ENCODE assay signal across 18 cellular contexts in the genomic region with DNA sequence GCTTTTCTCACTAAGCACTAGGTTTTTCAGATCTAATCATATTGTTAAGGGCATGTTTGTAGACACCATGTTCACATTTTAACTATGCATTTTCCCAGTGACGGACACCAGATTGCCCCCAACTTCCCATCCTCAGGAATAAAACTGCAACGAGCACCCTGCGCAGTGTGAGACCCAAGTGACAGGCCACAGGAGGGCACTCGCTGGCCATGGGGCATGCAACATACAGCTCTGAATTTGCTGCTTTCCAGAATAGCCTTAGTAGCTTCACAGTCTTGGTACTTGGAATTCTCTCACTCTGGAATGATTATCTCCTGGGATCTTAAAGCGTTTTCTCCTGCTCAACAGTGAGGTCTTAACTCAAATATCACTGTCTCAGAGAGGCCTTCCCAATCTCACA. TPM values are rescaled to one million over a fixed set of nuclear protein-coding genes. Genes with fewer than 3 reads are reported as not detected.
DNase-seq lines count a peak whose midpoint lies in the region; ATAC-seq, FAIRE-seq and TF ChIP-seq lines count a peak whose summit lies in the region.
"Had no signal": no experiment of that assay in that cellular context is flagged by ENCODE, and none has a peak within 500 bp of the region (broad histone marks: within the 10 kb centered on the region; RNA-seq: fewer than 3 reads in every experiment).

No MANE protein-coding gene starts in this region.

- peaks cover 15% of the 10 kb centered on the region for H3K36me3 ChIP-seq in PC-3 (ENCODE audit: low read depth, low read length)

- no peak for FAIRE-seq in A549 (lab: Jason Lieb, UNC)
- FAIRE-seq: A204.1, H54 had no signal

- no peak overlapping the region for H3K9ac ChIP-seq in PC-3 (ENCODE audit: low read length)

- no peak for TF ChIP-seq POLR2A in A549 (IDR thresholded peaks at IDR 0.05; ENCODE audit: low read length)

- no peak overlapping the region for H2AFZ ChIP-seq in PC-3 (ENCODE audit: low read length)

- H3K4me3 ChIP-seq in A549 (no peak overlapping the region), PC-3 (ENCODE audit: low read length) (no peak overlapping the region), fibroblast of the aortic adventitia (ENCODE audit: low read depth, low read length) (no peak overlapping the region)

- H3K4me1 ChIP-seq in A549 (peaks cover 55% of the 10 kb centered on the region), PC-3 (ENCODE audit: insufficient read depth, low read length) (peaks cover 54% of the 10 kb centered on the region)

- no peaks in the 10 kb centered on the region for H3F3A ChIP-seq in PC-3 (ENCODE audit: low read length, unreplicated experiment)

- peaks cover 51 to 56% of the 10 kb centered on the region in 2 donors for H3K4me1 Mint-ChIP-seq in natural killer cell

- peaks cover 41% of the 10 kb centered on the region for H3K79me2 ChIP-seq in PC-3 (ENCODE audit: low read length)

- ATAC-seq in A549 = peak; percentile 89 to 90
- no peak for ATAC-seq in PC-3
- no peak for ATAC-seq in HG03196 (IDR thresholded peaks at IDR 0.05; ENCODE audit: unreplicated experiment)
- ATAC-seq in HG03378 (IDR thresholded peaks at IDR 0.05; ENCODE audit: unreplicated experiment) = no peak
- no peak for ATAC-seq in natural killer cell

- H3K4me2 ChIP-seq in A549 (peak overlapping the region; percentile 67), PC-3 (ENCODE audit: low read length) (no peak overlapping the region)

- H3K9me2 ChIP-seq in PC-3 (replicated peaks; ENCODE audit: low read length) = no peaks in the 10 kb centered on the region

- no peak overlapping the region for H3K27ac Mint-ChIP-seq in natural killer cell

- H3K9me3 ChIP-seq in A549 (no peaks in the 10 kb centered on the region), PC-3 (ENCODE audit: low read length) (no peaks in the 10 kb centered on the region)

- no peaks in the 10 kb centered on the region for H3K36me3 Mint-ChIP-seq in natural killer cell

- H3K27me3 Mint-ChIP-seq in natural killer cell (ENCODE audit: low read depth in 2 of 2) = no peaks in the 10 kb centered on the region

- no peaks in the 10 kb centered on the region for H4K20me1 ChIP-seq in PC-3 (ENCODE audit: low read length)

- intact Hi-C loops in PC-3 (cut with micrococcal nuclease) (loop anchor here (2.0 kb wide), 1 partner anchor 23 kb away; no protein-coding TSS in a partner anchor), natural killer cell (cut with micrococcal nuclease) (loop anchor here (2.0 kb wide), 1 partner anchor 435 kb away; no protein-coding TSS in a partner anchor)

- peak; percentile 84 for TF ChIP-seq CTCF in A549 (IDR thresholded peaks at IDR 0.05)
- 0 out of 2 replicates have a peak, but pooled peaks have one; percentile 31 for TF ChIP-seq CTCF in PC-3 (conservative IDR thresholded peaks at IDR 0.05; ENCODE audit: low read depth, low read length)
- TF ChIP-seq CTCF in fibroblast of the aortic adventitia (IDR thresholded peaks at IDR 0.05; ENCODE audit: insufficient read depth, low read length) = peak; percentile 12
- TF ChIP-seq CTCF in natural killer cell (IDR thresholded peaks at IDR 0.05) = no peak

- peak; percentile 90 to 97 for TF ChIP-seq RAD21 in A549 (conservative IDR thresholded peaks at IDR 0.05 in 1 of 2, IDR thresholded peaks at IDR 0.05 in 1 of 2)

- H3K27ac ChIP-seq in A549 (peak overlapping the region; percentile 90 to 92), PC-3 (ENCODE audit: low read length) (no peak overlapping the region)

- no TSS peak for BruUV-seq in PC-3 (replicated peaks; lab: Mats Ljungman, UMichigan)

- DNase-seq in A549 (ENCODE audit: low read depth in 1 of 2, low spot score in 1 of 2) (peak; percentile 59 to 81), ELR (ENCODE audit: low read depth) (peak; percentile 26), PC-3 (no peak), fibroblast of the aortic adventitia (ENCODE audit: low read depth) (no peak), natural killer cell (no peak)
- DNase-seq in stimulated activated naive CD4-positive, alpha-beta T cell treated with Interleukin-2 at 50 U/mL for 16 hours (lab: John Stamatoyannopoulos, UW) = no peak
- DNase-seq: DND-41; KG1; MM.1S; NCI-H1105; NCI-H187; NCI-H69; NK-92 treated with Interleukin-12 subunit alpha and Interleukin-12 subunit beta, amount 100 ng/mL, for 24 hours; OCI-M1 had no signal

- no peaks in the 10 kb centered on the region for H3K9me3 Mint-ChIP-seq in natural killer cell

- CTCF ChIA-PET in A549 (lab: Yijun Ruan, JAX) (interaction anchor here (0.6 to 6.3 kb wide), 46 partner anchors 9 to 412 kb away, joined by 3 to 80 read pairs (median 4); a partner anchor contains a TSS), PC-3 (lab: Charles Lee) (interaction anchor here (1.0 kb wide), 1 partner anchor 60 kb away, joined by 4 read pairs; no protein-coding TSS in a partner anchor)

- H3K4me3 Mint-ChIP-seq in natural killer cell = no peak overlapping the region

- H3K27me3 ChIP-seq in PC-3 (ENCODE audit: low read length) = no peaks in the 10 kb centered on the region

- 39% methylated on average over 5 of the region's 5 CpGs for WGBS in A549 (ENCODE audit: missing lambda C conversion rate)

- no peak for TF ChIP-seq EP300 in A549 (IDR thresholded peaks at IDR 0.05)

- POLR2A ChIA-PET in A549 (lab: Yijun Ruan, JAX) (interaction anchor here (1.1 to 2.6 kb wide), 3 partner anchors 8 to 79 kb away, joined by 5 to 18 read pairs (median 13); a partner anchor contains a TSS), PC-3 (lab: Charles Lee; ENCODE audit: unreplicated experiment) (no interaction called here)

TF ChIP-seq in A549, 52 proteins besides CTCF, POLR2A, EP300 and RAD21:
- TF ChIP-seq RARB (CRISPR knock-in tag; IDR thresholded peaks at IDR 0.05) (no peak), ZFP36 (IDR thresholded peaks at IDR 0.05; ENCODE audit: borderline replicate concordance, partially characterized antibody) (no peak), CBX8 (IDR thresholded peaks at IDR 0.05) (no peak), FOXS1 (CRISPR knock-in tag; IDR thresholded peaks at IDR 0.05) (no peak), HDAC2 (IDR thresholded peaks at IDR 0.05) (no peak), SMC3 (IDR thresholded peaks at IDR 0.05) (peak; percentile 84)
- TF ChIP-seq, protein P1, sequence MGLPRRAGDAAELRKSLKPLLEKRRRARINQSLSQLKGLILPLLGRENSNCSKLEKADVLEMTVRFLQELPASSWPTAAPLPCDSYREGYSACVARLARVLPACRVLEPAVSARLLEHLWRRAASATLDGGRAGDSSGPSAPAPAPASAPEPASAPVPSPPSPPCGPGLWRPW (IDR thresholded peaks at IDR 0.05) = no peak
- TF ChIP-seq, protein P2, sequence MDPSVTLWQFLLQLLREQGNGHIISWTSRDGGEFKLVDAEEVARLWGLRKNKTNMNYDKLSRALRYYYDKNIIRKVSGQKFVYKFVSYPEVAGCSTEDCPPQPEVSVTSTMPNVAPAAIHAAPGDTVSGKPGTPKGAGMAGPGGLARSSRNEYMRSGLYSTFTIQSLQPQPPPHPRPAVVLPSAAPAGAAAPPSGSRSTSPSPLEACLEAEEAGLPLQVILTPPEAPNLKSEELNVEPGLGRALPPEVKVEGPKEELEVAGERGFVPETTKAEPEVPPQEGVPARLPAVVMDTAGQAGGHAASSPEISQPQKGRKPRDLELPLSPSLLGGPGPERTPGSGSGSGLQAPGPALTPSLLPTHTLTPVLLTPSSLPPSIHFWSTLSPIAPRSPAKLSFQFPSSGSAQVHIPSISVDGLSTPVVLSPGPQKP (IDR thresholded peaks at IDR 0.05; ENCODE audit: low read depth, low read length) = no peak
- TF ChIP-seq, protein P3, sequence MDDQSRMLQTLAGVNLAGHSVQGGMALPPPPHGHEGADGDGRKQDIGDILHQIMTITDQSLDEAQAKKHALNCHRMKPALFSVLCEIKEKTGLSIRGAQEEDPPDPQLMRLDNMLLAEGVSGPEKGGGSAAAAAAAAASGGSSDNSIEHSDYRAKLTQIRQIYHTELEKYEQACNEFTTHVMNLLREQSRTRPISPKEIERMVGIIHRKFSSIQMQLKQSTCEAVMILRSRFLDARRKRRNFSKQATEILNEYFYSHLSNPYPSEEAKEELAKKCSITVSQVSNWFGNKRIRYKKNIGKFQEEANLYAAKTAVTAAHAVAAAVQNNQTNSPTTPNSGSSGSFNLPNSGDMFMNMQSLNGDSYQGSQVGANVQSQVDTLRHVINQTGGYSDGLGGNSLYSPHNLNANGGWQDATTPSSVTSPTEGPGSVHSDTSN (IDR thresholded peaks at IDR 0.05) = no peak
- TF ChIP-seq, protein P4, sequence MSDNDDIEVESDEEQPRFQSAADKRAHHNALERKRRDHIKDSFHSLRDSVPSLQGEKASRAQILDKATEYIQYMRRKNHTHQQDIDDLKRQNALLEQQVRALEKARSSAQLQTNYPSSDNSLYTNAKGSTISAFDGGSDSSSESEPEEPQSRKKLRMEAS (IDR thresholded peaks at IDR 0.05) = peak; percentile 42; the same call in 1 of the 2 replicates
TF ChIP-seq in A549: peak in this region for 2.

RNA-seq across cellular contexts. Expression of a gene that starts 1.0 kb away (rescaled TPM):
- polyA plus RNA-seq in A549 (2011; rRNA removed) (118 and 144 TPM in 2 replicates), A549 (2017; fragmentation: RNase III; extraction: RNeasy Plus Mini Kit Qiagen cat#74134 plus additional on column Dnase treatment) (81.6 to 87.3 TPM (median 83.8 TPM) in 3 replicates)
- 56.1 and 57.2 TPM in 2 replicates for polyA plus RNA-seq in A549 (2012; cell fraction: cytosol; rRNA removed)
- polyA plus RNA-seq in A549 (2012; cell fraction: nucleus; rRNA removed) = 63.1 and 116 TPM in 2 replicates
- polyA minus RNA-seq in A549 (2011; rRNA and poly(A)+ RNA removed) = 68.9 and 74.6 TPM in 2 replicates
- total RNA-seq in PC-3 (2014; rRNA removed) (58.9 and 59.0 TPM in 2 replicates), fibroblast of the aortic adventitia (ENCODE audit: low replicate concordance) (55.3 and 68.4 TPM in 2 replicates), natural killer cell (100 to 1,000 TPM in 2 of 3 donors, 10 to 100 TPM in 1; 98.9 to 120 (median 114) TPM)

RNA-seq across cellular contexts. Expression of a gene that starts 26.7 kb away (rescaled TPM):
- 0.93 and 1.3 TPM in 2 replicates for polyA plus RNA-seq in A549 (2011; rRNA removed)
- 0.21 and 0.26 TPM in 2 replicates for polyA plus RNA-seq in A549 (2012; cell fraction: cytosol; rRNA removed)
- 0.10 and 0.31 TPM in 2 replicates for polyA plus RNA-seq in A549 (2012; cell fraction: nucleus; rRNA removed)
- polyA plus RNA-seq in A549 (2017; fragmentation: RNase III; extraction: RNeasy Plus Mini Kit Qiagen cat#74134 plus additional on column Dnase treatment) = 0.42 to 0.46 TPM (median 0.44 TPM) in 3 replicates
- polyA minus RNA-seq in A549 (2011; rRNA and poly(A)+ RNA removed) = 1.1 and 1.3 TPM in 2 replicates
- total RNA-seq in PC-3 (2014; rRNA removed) = 2.8 and 3.5 TPM in 2 replicates
- 3.6 and 9.2 TPM in 2 replicates for total RNA-seq in fibroblast of the aortic adventitia (ENCODE audit: low replicate concordance)
- total RNA-seq in natural killer cell = 1 to 10 TPM in 2 of 3 donors, under 1 TPM in 1; 0.70 to 1.6 (median 1.6) TPM

Comparison
In these comparisons a context has a peak if more than half of its experiments do, and no peak if none do; other contexts are left out.
1. ATAC-seq: peak in A549 (2 of 2); none in PC-3 (single experiment), HG03196 (single experiment), HG03378 (single experiment) and natural killer cell (0 of 3).
2. DNase-seq: peak in A549 (2 of 2) and ELR (single experiment); none in PC-3 (single experiment), fibroblast of the aortic adventitia (single experiment), stimulated activated naive CD4-positive, alpha-beta T cell treated with Interleukin-2 at 50 U/mL for 16 hours (single experiment) and natural killer cell (single experiment).